Comparison of ENCODE assay signal across 10 cellular contexts in the genomic region with DNA sequence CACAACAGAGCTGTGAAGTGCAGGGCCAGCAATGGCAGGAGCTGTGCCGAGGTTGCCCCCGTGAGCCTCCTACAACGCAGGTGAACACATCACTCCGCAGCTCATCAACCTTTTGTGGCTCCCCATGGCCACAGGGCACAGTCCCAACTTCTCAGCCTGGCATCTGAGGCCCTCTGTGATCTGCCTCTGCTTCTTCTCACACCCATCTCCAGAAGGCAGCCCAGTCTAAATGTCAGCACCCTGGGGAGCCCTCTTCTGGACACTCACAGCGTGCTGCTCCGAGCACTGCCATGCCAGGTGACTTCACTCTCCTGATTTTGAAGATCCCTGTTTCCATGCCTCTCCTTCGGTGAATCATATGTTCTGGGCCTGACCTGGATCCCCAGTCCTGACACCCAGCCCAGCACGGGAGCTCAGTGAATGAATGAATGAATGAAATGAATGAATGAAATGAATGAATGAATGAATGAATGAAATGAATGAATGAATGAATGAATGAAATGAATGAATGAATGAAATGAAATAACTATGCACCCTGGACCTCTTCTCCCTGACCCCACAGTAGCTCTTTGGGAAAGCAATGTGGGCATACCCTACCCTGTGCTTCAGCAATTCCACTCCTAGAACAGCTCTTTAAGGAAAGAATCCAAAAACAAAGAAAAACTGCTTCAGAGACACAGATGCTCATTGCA. TPM values are rescaled to one million over a fixed set of nuclear protein-coding genes. Genes with fewer than 3 reads are reported as not detected.
DNase-seq lines count a peak whose midpoint lies in the region; FAIRE-seq and TF ChIP-seq lines count a peak whose summit lies in the region.
"Had no signal": no experiment of that assay in that cellular context is flagged by ENCODE, and none has a peak within 500 bp of the region (broad histone marks: within the 10 kb centered on the region; RNA-seq: fewer than 3 reads in every experiment).

No MANE protein-coding gene starts in this region.

- H3K4me3 ChIP-seq in OCI-LY1 (ENCODE audit: low read depth, low read length, poor library complexity, severe bottlenecking) (no peak overlapping the region), endothelial cell of umbilical vein (replicated peaks in 1 of 3; ENCODE audit: insufficient read depth in 1 of 3, low read depth in 1 of 3, low read length in 3 of 3) (no peak overlapping the region), osteoblast (ENCODE audit: insufficient read depth, low read length) (no peak overlapping the region)

- intact Hi-C loops in endothelial cell of umbilical vein (cut with micrococcal nuclease) = loop anchor here (10.0 kb wide), 1 partner anchor 438 kb away; no protein-coding TSS in a partner anchor

- H3K36me3 ChIP-seq in OCI-LY1 (ENCODE audit: insufficient read depth, low read length) (no peaks in the 10 kb centered on the region), endothelial cell of umbilical vein (ENCODE audit: control insufficient read depth in 2 of 2, extremely low read depth in 1 of 2, insufficient read depth in 2 of 2, low read length in 2 of 2) (no peaks in the 10 kb centered on the region), osteoblast (ENCODE audit: insufficient read depth, low read length) (no peaks in the 10 kb centered on the region)

- H2AFZ ChIP-seq in OCI-LY1 (ENCODE audit: low read length) (no peak overlapping the region), endothelial cell of umbilical vein (ENCODE audit: low read depth, low read length) (peak overlapping the region; percentile 13), osteoblast (ENCODE audit: low read length) (no peak overlapping the region)

- no peaks in the 10 kb centered on the region for H3K9me1 ChIP-seq in endothelial cell of umbilical vein (replicated peaks; ENCODE audit: control insufficient read depth, extremely low read depth, insufficient read depth, low read length)

- H3K27ac ChIP-seq in OCI-LY1 (ENCODE audit: low read depth, low read length, poor library complexity, severe bottlenecking) = no peak overlapping the region
- no peak overlapping the region for H3K27ac ChIP-seq in endothelial cell of umbilical vein (ENCODE audit: insufficient read depth, low read depth, low read length)
- no peak overlapping the region for H3K27ac ChIP-seq in osteoblast (ENCODE audit: low read depth, low read length)

- dilution Hi-C loops in endothelial cell of umbilical vein (cut with MboI; ENCODE audit: extremely low pct_ligation_motif_present, low sequenced_read_pairs) = no loop called here

- H3K9me3 ChIP-seq in OCI-LY1 (ENCODE audit: low read length) (no peaks in the 10 kb centered on the region), endothelial cell of umbilical vein (replicated peaks; ENCODE audit: control insufficient read depth, insufficient read depth, low read length) (no peaks in the 10 kb centered on the region), osteoblast (ENCODE audit: low read depth, low read length) (no peaks in the 10 kb centered on the region)

- CTCF ChIA-PET in endothelial cell of umbilical vein (lab: Charles Lee) = interaction anchor here (0.6 to 14.6 kb wide), 4 partner anchors 8 to 103 kb away, joined by 3 to 367 read pairs (median 5); no protein-coding TSS in a partner anchor

- no TSS peak for BruUV-seq in endothelial cell of umbilical vein (replicated peaks; lab: Mats Ljungman, UMichigan)

- POLR2A ChIA-PET in endothelial cell of umbilical vein (lab: Charles Lee) = no interaction called here

- H3K79me2 ChIP-seq in OCI-LY1 (ENCODE audit: insufficient read depth, low read length) = no peaks in the 10 kb centered on the region
- H3K79me2 ChIP-seq in endothelial cell of umbilical vein (ENCODE audit: control insufficient read depth, insufficient read depth, low read length) = no peaks in the 10 kb centered on the region
- H3K79me2 ChIP-seq in osteoblast (ENCODE audit: insufficient read depth, low read length) = no peaks in the 10 kb centered on the region

- H3K4me2 ChIP-seq in OCI-LY1 (ENCODE audit: low read length) = no peak overlapping the region
- H3K4me2 ChIP-seq in endothelial cell of umbilical vein (ENCODE audit: insufficient read depth, low read length) = no peak overlapping the region
- H3K4me2 ChIP-seq in osteoblast (ENCODE audit: insufficient read depth, low read length) = no peak overlapping the region

- peak; percentile 10 for DNase-seq in NCI-H146 (lab: John Stamatoyannopoulos, UW)
- no peak for DNase-seq in NCI-H146 treated with DMSO at 0.1 percent for 48 hours (lab: John Stamatoyannopoulos, UW; ENCODE audit: unreplicated experiment)
- no peak for DNase-seq in endothelial cell of umbilical vein (ENCODE audit: low read depth, low spot score)
- peak; percentile 80 for DNase-seq in osteoblast (ENCODE audit: insufficient read length, low spot score, missing footprints)
- DNase-seq in stimulated activated CD4-positive, alpha-beta T cell treated with anti-CD3 and anti-CD28 coated beads, Interleukin-2, amount 100 ng/mL, for 48 hours = no peak
- no peak for DNase-seq in stimulated activated CD4-positive, alpha-beta T cell treated with anti-CD3 and anti-CD28 coated beads, Interleukin-12 subunit alpha, Interleukin-12 subunit beta, amount 100 ng/mL, for 4 hours
- no peak for DNase-seq in activated T-cell treated with anti-CD3 and anti-CD28 coated beads, Interleukin-2, amount 50 U/mL, for 1 hour
- DNase-seq: stimulated activated CD4-positive, alpha-beta T cell treated with anti-CD3 and anti-CD28 coated beads, Interleukin-4, amount 100 ng/mL, for 24 hours; T-helper 9 cell had no signal

- H3K4me1 ChIP-seq in OCI-LY1 (ENCODE audit: insufficient read depth, low read length, severe bottlenecking) (no peaks in the 10 kb centered on the region), endothelial cell of umbilical vein (ENCODE audit: control insufficient read depth, extremely low read depth, insufficient read depth, low read length) (peaks cover 7% of the 10 kb centered on the region), osteoblast (ENCODE audit: insufficient read depth, low read length) (no peaks in the 10 kb centered on the region)

- no peaks in the 10 kb centered on the region for H4K20me1 ChIP-seq in OCI-LY1 (ENCODE audit: insufficient read depth, low read length)
- no peaks in the 10 kb centered on the region for H4K20me1 ChIP-seq in endothelial cell of umbilical vein (replicated peaks; ENCODE audit: control insufficient read depth, extremely low read depth, insufficient read depth, low read length)
- no peaks in the 10 kb centered on the region for H4K20me1 ChIP-seq in osteoblast (ENCODE audit: insufficient read depth, low read length)

- no peaks in the 10 kb centered on the region for H3K27me3 ChIP-seq in OCI-LY1 (ENCODE audit: insufficient read depth, low read length)
- H3K27me3 ChIP-seq in endothelial cell of umbilical vein (ENCODE audit: control insufficient read depth in 2 of 2, insufficient read depth in 2 of 2, low read length in 2 of 2) = no peaks in the 10 kb centered on the region
- H3K27me3 ChIP-seq in osteoblast (ENCODE audit: insufficient read depth, low read length) = peaks cover 14% of the 10 kb centered on the region

- no peaks in the 10 kb centered on the region for H3K9me2 ChIP-seq in OCI-LY1 (ENCODE audit: low read depth, low read length)

- H3K9ac ChIP-seq in OCI-LY1 (ENCODE audit: low read length) (no peak overlapping the region), endothelial cell of umbilical vein (replicated peaks; ENCODE audit: extremely low read depth, insufficient read depth, low read length) (no peak overlapping the region)

- TF ChIP-seq POLR2A in endothelial cell of umbilical vein (IDR thresholded peaks at IDR 0.05; ENCODE audit: low read depth, low read length) = no peak

- H3F3A ChIP-seq in OCI-LY1 (ENCODE audit: insufficient read depth, low read length) = no peaks in the 10 kb centered on the region

- TF ChIP-seq CTCF in OCI-LY1 (IDR thresholded peaks at IDR 0.05; ENCODE audit: low read length) (peak; percentile 30), endothelial cell of umbilical vein (IDR thresholded peaks at IDR 0.05; ENCODE audit: extremely low read depth in 1 of 2, insufficient read depth in 1 of 2, low read depth in 1 of 2, low read length in 2 of 2) (peak in 1 of 2 donors; percentile 5), osteoblast (IDR thresholded peaks at IDR 0.05; ENCODE audit: extremely low read depth, low read depth, low read length) (peak; percentile 8)

- no peak for FAIRE-seq in endothelial cell of umbilical vein (lab: Jason Lieb, UNC)

TF ChIP-seq in endothelial cell of umbilical vein, 7 proteins besides CTCF, POLR2A, EP300 and RAD21 (continues in another document):
- TF ChIP-seq FOS (IDR thresholded peaks at IDR 0.05; ENCODE audit: borderline replicate concordance, insufficient read depth, low read length) = no peak

RNA-seq across cellular contexts. Expression of gene SKIC8, which starts 17.9 kb away (rescaled TPM):
- 49.0 and 49.7 TPM in 2 replicates for total RNA-seq in endothelial cell of umbilical vein
- polyA plus RNA-seq in endothelial cell of umbilical vein = 74.0 and 95.0 TPM in 2 replicates
- 86.5 and 99.7 TPM in 2 replicates for polyA plus RNA-seq in endothelial cell of umbilical vein (2011; cell fraction: cytosol; rRNA removed)
- polyA plus RNA-seq in endothelial cell of umbilical vein (2011; cell fraction: nucleus; rRNA removed) = 66.4 and 84.1 TPM in 2 replicates
- 54.4 and 66.1 TPM in 2 replicates for polyA plus RNA-seq in endothelial cell of umbilical vein (2012)
- 48.1 and 54.5 TPM in 2 replicates for polyA minus RNA-seq in endothelial cell of umbilical vein
- 55.4 TPM for polyA minus RNA-seq in endothelial cell of umbilical vein (2011; cell fraction: cytosol; rRNA and poly(A)+ RNA removed)
- polyA minus RNA-seq in endothelial cell of umbilical vein (2011; cell fraction: nucleus; rRNA and poly(A)+ RNA removed) = 17.9 and 23.5 TPM in 2 replicates
- total RNA-seq in osteoblast = 62.6 and 64.8 TPM in 2 replicates

RNA-seq across cellular contexts. Expression of gene CRABP1, which starts 22.9 kb away (rescaled TPM):
- total RNA-seq in endothelial cell of umbilical vein (not detected in 2 replicates), osteoblast (not detected in 2 replicates)
- 0.11 TPM in 1 of 2 replicates, not detected in the other for polyA plus RNA-seq in endothelial cell of umbilical vein
- polyA plus RNA-seq in endothelial cell of umbilical vein (2011; cell fraction: cytosol; rRNA removed) = not detected in 2 replicates
- not detected in 2 replicates for polyA plus RNA-seq in endothelial cell of umbilical vein (2011; cell fraction: nucleus; rRNA removed)
- 0.24 TPM in 1 of 2 replicates, not detected in the other for polyA plus RNA-seq in endothelial cell of umbilical vein (2012)
- polyA minus RNA-seq in endothelial cell of umbilical vein = not detected in 2 replicates
- not detected for polyA minus RNA-seq in endothelial cell of umbilical vein (2011; cell fraction: cytosol; rRNA and poly(A)+ RNA removed)
- not detected in 2 replicates for polyA minus RNA-seq in endothelial cell of umbilical vein (2011; cell fraction: nucleus; rRNA and poly(A)+ RNA removed)

RNA-seq across cellular contexts. Expression of gene DNAJA4, which starts 52.9 kb away (rescaled TPM):
- 20.2 and 21.3 TPM in 2 replicates for total RNA-seq in endothelial cell of umbilical vein
- 15.4 and 17.3 TPM in 2 replicates for polyA plus RNA-seq in endothelial cell of umbilical vein
- 13.4 and 14.1 TPM in 2 replicates for polyA plus RNA-seq in endothelial cell of umbilical vein (2011; cell fraction: cytosol; rRNA removed)
- 68.7 and 87.4 TPM in 2 replicates for polyA plus RNA-seq in endothelial cell of umbilical vein (2011; cell fraction: nucleus; rRNA removed)
- polyA plus RNA-seq in endothelial cell of umbilical vein (2012) = 19.1 and 23.7 TPM in 2 replicates
- 19.5 and 20.5 TPM in 2 replicates for polyA minus RNA-seq in endothelial cell of umbilical vein
- polyA minus RNA-seq in endothelial cell of umbilical vein (2011; cell fraction: cytosol; rRNA and poly(A)+ RNA removed) = 27.0 TPM
- polyA minus RNA-seq in endothelial cell of umbilical vein (2011; cell fraction: nucleus; rRNA and poly(A)+ RNA removed) = 18.5 and 21.6 TPM in 2 replicates
- total RNA-seq in osteoblast = 2.1 and 2.2 TPM in 2 replicates

Comparison
In these comparisons a context has a peak if more than half of its experiments do, and no peak if none do; other contexts are left out.
1. DNase-seq: peak in NCI-H146 (single experiment) and osteoblast (single experiment); none in NCI-H146 treated with DMSO at 0.1 percent for 48 hours (single experiment), endothelial cell of umbilical vein (single experiment), stimulated activated CD4-positive, alpha-beta T cell treated with anti-CD3 and anti-CD28 coated beads, Interleukin-2, amount 100 ng/mL, for 48 hours (0 of 2), stimulated activated CD4-positive, alpha-beta T cell treated with anti-CD3 and anti-CD28 coated beads, Interleukin-12 subunit alpha, Interleukin-12 subunit beta, amount 100 ng/mL, for 4 hours (single experiment) and activated T-cell treated with anti-CD3 and anti-CD28 coated beads, Interleukin-2, amount 50 U/mL, for 1 hour (single experiment).